In genomic region chr14:96029089-96029650, GRCh38 we compare ENCODE assay signal across 20 cellular contexts.
"Had no signal": no experiment of that assay in that cellular context is flagged by ENCODE, and none has a peak within 500 bp of the region (broad histone marks: within the 10 kb centered on the region; RNA-seq: fewer than 3 reads in every experiment).

No MANE protein-coding gene starts in this region.

- H3K27ac ChIP-seq: gastrocnemius medialis, left ventricle myocardium inferior, ovary, right atrium auricular region, thoracic aorta, vagina had no signal

- H3K36me3 ChIP-seq: gastrocnemius medialis, left ventricle myocardium inferior, ovary, right atrium auricular region, thoracic aorta, vagina had no signal

- FAIRE-seq: endometrium, small intestine had no signal

- H3K27me3 ChIP-seq: gastrocnemius medialis, ovary, right atrium auricular region, vagina had no signal

- H3K4me3 Mint-ChIP-seq: natural killer cell; neural crest cell; stimulated activated naive CD8-positive, alpha-beta T cell treated with anti-CD3 and anti-CD28 coated beads, Interleukin-15, Interleukin-2, amounts not matched to agents 100 ng/mL and 50 ng/mL, for 24 hours had no signal

- H3K4me1 Mint-ChIP-seq: natural killer cell had no signal

- ATAC-seq: esophagus mucosa, gastrocnemius medialis, mucosa of descending colon, natural killer cell had no signal

- H3K4me3 ChIP-seq: gastrocnemius medialis, left ventricle myocardium inferior, mucosa of descending colon, ovary, right atrium auricular region, thoracic aorta, vagina had no signal

- H3K4me1 ChIP-seq: gastrocnemius medialis, left ventricle myocardium inferior, right atrium auricular region, vagina had no signal

- H3K27ac Mint-ChIP-seq: natural killer cell; stimulated activated naive CD8-positive, alpha-beta T cell treated with anti-CD3 and anti-CD28 coated beads, Interleukin-15, Interleukin-2, amounts not matched to agents 100 ng/mL and 50 ng/mL, for 24 hours had no signal

- H3K36me3 Mint-ChIP-seq: natural killer cell had no signal

- DNase-seq: effector memory CD4-positive, alpha-beta T cell; gastrocnemius medialis; glutamatergic neuron; islet precursor cell; left ventricle myocardium inferior; mammary epithelial cell; mucosa of descending colon; natural killer cell; ovary; small intestine; stimulated activated CD4-positive, alpha-beta T cell treated with anti-CD3 and anti-CD28 coated beads, Interleukin-12 subunit alpha, Interleukin-12 subunit beta, amount 100 ng/mL, for 4 hours; stimulated activated CD4-positive, alpha-beta T cell treated with anti-CD3 and anti-CD28 coated beads, Interleukin-2, amount 100 ng/mL, for 48 hours; trophoblast cell had no signal

- H3K9me3 Mint-ChIP-seq: natural killer cell; neural crest cell; stimulated activated naive CD8-positive, alpha-beta T cell treated with anti-CD3 and anti-CD28 coated beads, Interleukin-15, Interleukin-2, amounts not matched to agents 100 ng/mL and 50 ng/mL, for 24 hours had no signal

- H3K9me3 ChIP-seq: gastrocnemius medialis, left ventricle myocardium inferior, mucosa of descending colon, ovary, right atrium auricular region, thoracic aorta, vagina had no signal
